In genomic region chr6:27178001-27178730, GRCh38 we compare ENCODE assay signal across 8 cellular contexts.
A peak's percentile ranks its signal among the peaks of the same experiment; 100 is the strongest.
DNase-seq lines count a peak whose midpoint lies in the region; ATAC-seq, FAIRE-seq and TF ChIP-seq lines count a peak whose summit lies in the region.

No MANE protein-coding gene starts in this region.

- no peaks in the 10 kb centered on the region for H3K79me2 ChIP-seq in SU-DHL-6 (ENCODE audit: insufficient read depth, low read length)

- peak overlapping the region; percentile 82 for H3K4ac ChIP-seq in IMR-90 (ENCODE audit: low read depth, low read length)

- peak overlapping the region; percentile 91 for H3K56ac ChIP-seq in IMR-90 (ENCODE audit: extremely low read depth, insufficient read depth, low read length)

- in situ Hi-C loops in G401 (cut with HindIII; ENCODE audit: low sequenced_read_pairs) = no loop called here
- in situ Hi-C loops in IMR-90 (cut with MboI; ENCODE audit: low sequenced_read_pairs) = no loop called here

- H2BK5ac ChIP-seq in IMR-90 (ENCODE audit: low read depth, low read length, poor library complexity, severe bottlenecking) = peak overlapping the region; percentile 85

- H2AK5ac ChIP-seq in IMR-90 (ENCODE audit: low read depth, low read length) = peak overlapping the region; percentile 67

- 0 out of 2 replicates have a peak, but pooled peaks cover 1% of the 10 kb centered on the region for H3K4me1 ChIP-seq in IMR-90 (ENCODE audit: control insufficient read depth, insufficient read depth, low read length)
- no peaks in the 10 kb centered on the region for H3K4me1 ChIP-seq in kidney (ENCODE audit: control insufficient read depth in 1 of 2, insufficient read depth in 1 of 2, low read depth in 1 of 2, low read length in 2 of 2)
- peaks cover 0 to 18% (median 6%) of the 10 kb centered on the region in 6 donors for H3K4me1 ChIP-seq in spleen

- H4K20me1 ChIP-seq in IMR-90 (ENCODE audit: insufficient read depth, low read length) (no peaks in the 10 kb centered on the region), SU-DHL-6 (ENCODE audit: low read depth, low read length) (no peaks in the 10 kb centered on the region)

- H2AFZ ChIP-seq in IMR-90 (replicated peaks; ENCODE audit: low read length, poor library complexity) = peak overlapping the region; percentile 97
- H2AFZ ChIP-seq in SU-DHL-6 (ENCODE audit: low read depth, low read length, severe bottlenecking) = peak overlapping the region; percentile 97

- WGBS in IMR-90 (ENCODE audit: extremely low coverage in 2 of 2, insufficient read length in 1 of 2), 2 experiments = 3% methylated on average over 5 of the region's 30 CpGs; no CpG with 5 or more reads in 1 of the 2 experiments
- WGBS in spleen, 5 donors = 4 to 17% (median 6%) methylated on average over 30 of the region's 30 CpGs

- CTCF ChIA-PET in IMR-90 (lab: Yijun Ruan, JAX) = interaction anchor here (0.5 kb wide), 1 partner anchor 1699 kb away, joined by 3 read pairs; no protein-coding TSS in a partner anchor

- peak overlapping the region; percentile 88 for H3K14ac ChIP-seq in IMR-90 (replicated peaks; ENCODE audit: low read depth, low read length)

- peak overlapping the region; percentile 90 for H4K5ac ChIP-seq in IMR-90 (ENCODE audit: low read depth, low read length)

- TF ChIP-seq CTCF in IMR-90 (conservative IDR thresholded peaks at IDR 0.05; ENCODE audit: low read depth, low read length) (no peak), SU-DHL-6 (IDR thresholded peaks at IDR 0.05; ENCODE audit: insufficient read depth, low read length, poor library complexity, severe bottlenecking) (no peak), kidney (IDR thresholded peaks at IDR 0.05; ENCODE audit: borderline replicate concordance, extremely low read depth, insufficient read depth) (no peak), spleen (IDR thresholded peaks at IDR 0.05 in 8 of 11, conservative IDR thresholded peaks at IDR 0.05 in 3 of 11) (peak in 1 of 11 experiments; percentile 6)

- H3K79me1 ChIP-seq in IMR-90 (ENCODE audit: low read depth in 1 of 2, low read length in 2 of 2) = no peaks in the 10 kb centered on the region

- no peak for TF ChIP-seq RAD21 in IMR-90 (IDR thresholded peaks at IDR 0.05; ENCODE audit: low read length)

- peak overlapping the region; percentile 59; the same call in 1 of the 2 replicates for H2BK20ac ChIP-seq in IMR-90 (ENCODE audit: low read depth, low read length)

- ATAC-seq in GM21528 (IDR thresholded peaks at IDR 0.05; ENCODE audit: low FRiP score, unreplicated experiment) (peak; percentile 45), IMR-90 (ENCODE audit: low read depth) (peak; percentile 92)

- DNase-seq in G401 (ENCODE audit: low spot score) (peak; percentile 56), IMR-90 (peak; percentile 94), kidney (no peak), spleen (no peak)
- peak; percentile 71 for DNase-seq in central memory CD4-positive, alpha-beta T cell
- no peak for DNase-seq in NK-92 treated with Interleukin-12 subunit alpha and Interleukin-12 subunit beta, amount 100 ng/mL, for 24 hours (lab: John Stamatoyannopoulos, UW)

- peak overlapping the region; percentile 64 to 79 for H4K8ac ChIP-seq in IMR-90 (ENCODE audit: low read depth in 2 of 2, low read length in 2 of 2)

- peak overlapping the region; percentile 87 for H2AK9ac ChIP-seq in IMR-90 (replicated peaks; ENCODE audit: low read depth, low read length, poor library complexity)

- H3F3A ChIP-seq in SU-DHL-6 (ENCODE audit: insufficient read depth) = 0 out of 2 replicates have a peak, but pooled peaks cover 7% of the 10 kb centered on the region

- no peak for FAIRE-seq in kidney (lab: Jason Lieb, UNC)

- BruUV-seq in IMR-90 (replicated peaks; lab: Mats Ljungman, UMichigan) = no TSS peak

- H3K18ac ChIP-seq in IMR-90 (ENCODE audit: low read depth, low read length) = peak overlapping the region; percentile 92

- 0 out of 2 replicates have a peak, but pooled peaks cover 3% of the 10 kb centered on the region for H3K9me1 ChIP-seq in IMR-90 (ENCODE audit: insufficient read depth, low read length)

- intact Hi-C loops in IMR-90 (cut with micrococcal nuclease) = no loop called here
- intact Hi-C loops in kidney (cut with DNase I) = loop anchor here (10.0 kb wide), 1 partner anchor 717 kb away; a partner anchor contains a TSS
- intact Hi-C loops in spleen (cut with DNase I; ENCODE audit: low total_unique reads) = no loop called here

- H3K23ac ChIP-seq in IMR-90 (ENCODE audit: low read depth, low read length) = peak overlapping the region; percentile 70; the same call in 1 of the 2 replicates

- TF ChIP-seq POLR2A in IMR-90 (IDR thresholded peaks at IDR 0.05; ENCODE audit: low read depth, low read length) (peak; percentile 73; the same call in 1 of the 2 replicates), spleen (IDR thresholded peaks at IDR 0.05) (peak in 1 of 3 donors; percentile 68)

- dilution Hi-C loops in IMR-90 (cut with HindIII; ENCODE audit: low sequenced_read_pairs, unreplicated experiment) = no loop called here

- POLR2A ChIA-PET in IMR-90 (lab: Charles Lee; ENCODE audit: unreplicated experiment) = interaction anchor here (0.6 to 1.7 kb wide), 3 partner anchors 17 to 1156 kb away, joined by 3 to 16 read pairs (median 6); a partner anchor contains a TSS

- peak overlapping the region; percentile 96; the same call in 2 of the 3 replicates for H2BK15ac ChIP-seq in IMR-90 (ENCODE audit: low read depth, low read length)

- H3K9ac ChIP-seq in IMR-90 (ENCODE audit: low read depth, low read length) = peak overlapping the region; percentile 86
- H3K9ac ChIP-seq in SU-DHL-6 (ENCODE audit: low read length) = peak overlapping the region; percentile 65
- peak overlapping the region; percentile 89 to 98 for H3K9ac ChIP-seq in kidney (ENCODE audit: low read length in 2 of 2)

- H3K36me3 ChIP-seq in IMR-90 (ENCODE audit: control insufficient read depth, insufficient read depth, low read length) (no peaks in the 10 kb centered on the region), SU-DHL-6 (ENCODE audit: low read length) (no peaks in the 10 kb centered on the region), kidney (ENCODE audit: control insufficient read depth in 1 of 2, insufficient read depth in 2 of 2, low read length in 2 of 2) (no peaks in the 10 kb centered on the region), spleen (no peaks in the 10 kb centered on the region)

- H3K27me3 ChIP-seq in IMR-90 (ENCODE audit: control insufficient read depth, insufficient read depth, low read length) (no peaks in the 10 kb centered on the region), SU-DHL-6 (ENCODE audit: low read length) (no peaks in the 10 kb centered on the region), spleen (replicated peaks in 1 of 7) (no peaks in the 10 kb centered on the region)

- H2BK120ac ChIP-seq in IMR-90 (ENCODE audit: low read depth, low read length) = peak overlapping the region; percentile 75

- H3K27ac ChIP-seq in IMR-90 (ENCODE audit: insufficient read depth, low read length) (peak overlapping the region; percentile 91), SU-DHL-6 (ENCODE audit: low read depth, low read length) (no peak overlapping the region), kidney (ENCODE audit: low read depth in 2 of 2, low read length in 2 of 2) (peak overlapping the region; percentile 47 to 49), spleen (peak overlapping the region; percentile 68 to 88 (median 84))

- H4K91ac ChIP-seq in IMR-90 (ENCODE audit: insufficient read depth, low read depth, low read length) = peak overlapping the region; percentile 57

- H3K4me2 ChIP-seq in IMR-90 (ENCODE audit: low read depth, low read length) (peak overlapping the region; percentile 91), SU-DHL-6 (ENCODE audit: low read depth, low read length, poor library complexity, severe bottlenecking) (peak overlapping the region; percentile 95)

- H3K9me3 ChIP-seq in IMR-90 (ENCODE audit: control insufficient read depth, insufficient read depth, low read length) = no peaks in the 10 kb centered on the region
- no peaks in the 10 kb centered on the region for H3K9me3 ChIP-seq in SU-DHL-6 (ENCODE audit: insufficient read depth, low read length)
- no peaks in the 10 kb centered on the region for H3K9me3 ChIP-seq in kidney (ENCODE audit: control insufficient read depth in 1 of 2, low read length in 2 of 2)
- H3K9me3 ChIP-seq in spleen = no peaks in the 10 kb centered on the region

- H3K4me3 ChIP-seq in IMR-90 (ENCODE audit: insufficient read depth, low read depth, low read length) (peak overlapping the region; percentile 95), SU-DHL-6 (ENCODE audit: insufficient read depth, low read length, poor library complexity, severe bottlenecking) (peak overlapping the region; percentile 94), kidney (ENCODE audit: low read length in 2 of 2) (peak overlapping the region; percentile 91 to 99), spleen (peak overlapping the region; percentile 77 to 99 (median 90))

- no peaks in the 10 kb centered on the region for H3K9me2 ChIP-seq in SU-DHL-6 (replicated peaks; ENCODE audit: insufficient read depth, low read length)

TF ChIP-seq in IMR-90, 13 proteins besides CTCF, POLR2A, EP300 and RAD21:
- TF ChIP-seq CEBPB (IDR thresholded peaks at IDR 0.05; ENCODE audit: low read depth, low read length) (peak; percentile 43; the same call in 1 of the 2 replicates), CHD1 (IDR thresholded peaks at IDR 0.05; ENCODE audit: low read depth, low read length) (peak; percentile 65), MXI1 (IDR thresholded peaks at IDR 0.05; ENCODE audit: borderline replicate concordance, low read depth, low read length) (no peak)
TF ChIP-seq in IMR-90: peak in this region for 2.

Comparison
In these comparisons a context has a peak if more than half of its experiments do, and no peak if none do; other contexts are left out.
1. DNase-seq: peak in G401 (single experiment), IMR-90 (single experiment) and central memory CD4-positive, alpha-beta T cell (single experiment); none in kidney (single experiment), spleen (single experiment) and NK-92 treated with Interleukin-12 subunit alpha and Interleukin-12 subunit beta, amount 100 ng/mL, for 24 hours (single experiment).
2. Peak in every context shown above with its lines, with median percentiles within 50 percentile points of each other: H3K4me3 ChIP-seq and H3K9ac ChIP-seq.